In genomic region chr5:11335881-11336760, GRCh38 we compare ENCODE assay signal across 1 cellular context.
A peak's percentile ranks its signal among the peaks of the same experiment; 100 is the strongest.
TF ChIP-seq lines count a peak whose summit lies in the region.

No MANE protein-coding gene starts in this region.

TF ChIP-seq in liver, 16 proteins besides CTCF, POLR2A, EP300 and RAD21 (continued from another document):
- peak; percentile 22 to 23 for TF ChIP-seq JUND (IDR thresholded peaks at IDR 0.05)
- no peak for TF ChIP-seq YY1 (IDR thresholded peaks at IDR 0.05)
- peak; percentile 84 for TF ChIP-seq HNF4G (IDR thresholded peaks at IDR 0.05)
